1 cellular context compared by ENCODE assay signal in genomic region chr10:77683088-77683432, GRCh38. TPM values are rescaled to one million over a fixed set of nuclear protein-coding genes. Genes with fewer than 3 reads are reported as not detected.
"Had no signal": no experiment of that assay in that cellular context is flagged by ENCODE, and none has a peak within 500 bp of the region (broad histone marks: within the 10 kb centered on the region; RNA-seq: fewer than 3 reads in every experiment).

No MANE protein-coding gene starts in this region.

RNA-seq across cellular contexts. Expression of gene KCNMA1, which starts 45.5 kb away (rescaled TPM):
- total RNA-seq: activated naive CD8-positive, alpha-beta T cell treated with anti-CD3 and anti-CD28 coated beads for 36 hours had no signal
